ENCODE assay signal across 8 cellular contexts in the genomic region with DNA sequence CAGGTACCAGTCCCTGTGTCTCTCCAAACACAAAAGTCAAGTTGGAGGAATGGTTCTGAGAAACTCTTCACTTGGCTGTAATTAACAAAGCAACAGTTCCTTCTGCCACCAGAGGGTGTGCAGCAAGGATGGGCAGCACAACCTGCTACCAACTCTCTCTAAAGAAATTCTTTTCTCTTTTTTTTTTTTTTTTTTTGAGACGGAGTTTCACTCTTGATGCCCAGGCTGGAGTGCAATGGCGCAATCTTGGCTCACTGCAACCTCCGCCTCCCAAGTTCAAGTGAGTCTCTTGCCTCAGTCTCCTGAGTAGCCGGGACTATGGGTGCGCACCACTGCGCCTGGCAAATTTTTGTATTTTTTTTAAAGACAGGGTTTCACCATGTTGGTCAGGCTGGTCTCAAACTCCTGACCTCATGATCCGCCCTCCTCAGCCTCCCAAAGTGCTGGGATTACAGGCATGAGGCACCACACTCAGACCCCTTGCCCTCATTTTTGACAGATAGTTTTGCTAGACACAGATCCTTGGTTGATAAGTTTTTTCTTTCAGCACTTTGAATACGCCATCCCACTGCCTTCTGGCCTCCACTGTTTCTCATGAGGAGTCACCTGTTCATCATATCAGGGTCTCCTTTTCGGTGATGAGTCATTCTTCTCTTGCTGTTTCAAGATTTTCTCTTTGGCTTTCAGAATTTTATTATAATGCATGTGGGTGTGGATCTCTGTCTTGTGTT. TPM values are rescaled to one million over a fixed set of nuclear protein-coding genes. Genes with fewer than 3 reads are reported as not detected.
DNase-seq lines count a peak whose midpoint lies in the region; ATAC-seq, FAIRE-seq and TF ChIP-seq lines count a peak whose summit lies in the region.

No MANE protein-coding gene starts in this region.

- no peak overlapping the region for H2AFZ ChIP-seq in keratinocyte (ENCODE audit: control insufficient read depth, low read length)

- ATAC-seq in activated T-helper 17 cell treated with anti-CD3 and anti-CD28 coated beads, Interleukin-2, amount 50 U/mL, for 72 hours (replicated peaks) = peak; percentile 33

- TF ChIP-seq EP300 in tibial nerve (IDR thresholded peaks at IDR 0.05) = no peak

- no peaks in the 10 kb centered on the region for H3K36me3 Mint-ChIP-seq in activated T-helper 17 cell treated with anti-CD3 and anti-CD28 coated beads, Interleukin-2, amount 50 U/mL, for 72 hours (ENCODE audit: low read depth)

- H3K36me3 ChIP-seq in keratinocyte (ENCODE audit: control insufficient read depth in 2 of 2, extremely low read depth in 1 of 2, insufficient read depth in 2 of 2, low read length in 2 of 2) = no peaks in the 10 kb centered on the region
- H3K36me3 ChIP-seq in tibial nerve = no peaks in the 10 kb centered on the region

- H3K4me3 ChIP-seq in keratinocyte (ENCODE audit: control insufficient read depth in 2 of 3, extremely low read depth in 1 of 3, insufficient read depth in 2 of 3, low read depth in 1 of 3, low read length in 3 of 3) (no peak overlapping the region), tibial nerve (no peak overlapping the region)

- TF ChIP-seq CTCF in keratinocyte (optimal IDR thresholded peaks at IDR 0.05 in 1 of 3, IDR thresholded peaks at IDR 0.05 in 1 of 3, conservative IDR thresholded peaks at IDR 0.05 in 1 of 3; ENCODE audit: extremely low read depth in 1 of 3, insufficient read depth in 2 of 3, low read length in 3 of 3) = peak; percentile 41 to 61 (median 58)
- peak in 2 of 5 experiments; percentile 18 to 25 for TF ChIP-seq CTCF in tibial nerve (IDR thresholded peaks at IDR 0.05)

- peak overlapping the region; percentile 9 for H3K4me2 ChIP-seq in keratinocyte (ENCODE audit: control insufficient read depth, extremely low read depth, insufficient read depth, low read depth, low read length)

- H3K27me3 ChIP-seq in keratinocyte (ENCODE audit: control insufficient read depth, extremely low read depth, insufficient read depth, low read length) (no peaks in the 10 kb centered on the region), tibial nerve (peaks cover 0 to 6% of the 10 kb centered on the region in 2 donors)

- TF ChIP-seq POLR2A in tibial nerve (IDR thresholded peaks at IDR 0.05) = no peak

- peak; percentile 20 for DNase-seq in Caki2 (ENCODE audit: low read depth)
- peak; percentile 20 for DNase-seq in KG1 (lab: John Stamatoyannopoulos, UW)
- DNase-seq in keratinocyte (ENCODE audit: low read depth, low spot score) = no peak
- DNase-seq in NCI-H1694 treated with DMSO at 0.1 percent for 48 hours (lab: John Stamatoyannopoulos, UW) = no peak
- no peak for DNase-seq in stimulated activated CD4-positive, alpha-beta T cell treated with anti-CD3 and anti-CD28 coated beads, Interleukin-2, amount 100 ng/mL, for 48 hours
- DNase-seq in tibial nerve (ENCODE audit: low spot score in 2 of 2) = no peak
- no peak for DNase-seq in NCI-H524 treated with DMSO at 0.1 percent for 48 hours (lab: John Stamatoyannopoulos, UW)

- H3K27ac ChIP-seq in keratinocyte (ENCODE audit: control insufficient read depth, insufficient read depth, low read length) (no peak overlapping the region), tibial nerve (no peak overlapping the region)

- peaks cover 3% of the 10 kb centered on the region for H3K9me3 Mint-ChIP-seq in activated T-helper 17 cell treated with anti-CD3 and anti-CD28 coated beads, Interleukin-2, amount 50 U/mL, for 72 hours

- H3K9me1 ChIP-seq in keratinocyte (ENCODE audit: control insufficient read depth, extremely low read depth, insufficient read depth, low read length) = no peaks in the 10 kb centered on the region

- no peak for FAIRE-seq in keratinocyte (lab: Jason Lieb, UNC)

- H3K4me1 Mint-ChIP-seq in activated T-helper 17 cell treated with anti-CD3 and anti-CD28 coated beads, Interleukin-2, amount 50 U/mL, for 72 hours = peaks cover 32% of the 10 kb centered on the region

- in situ Hi-C loops in Caki2 (cut with HindIII; ENCODE audit: low pct_unique_long_range_greater_than_20kb, low sequenced_read_pairs) = loop anchor here (25.0 kb wide), 1 partner anchor 91 kb away; no protein-coding TSS in a partner anchor

- dilution Hi-C loops in keratinocyte (cut with MboI; ENCODE audit: extremely low pct_ligation_motif_present, low sequenced_read_pairs) = no loop called here

- H3K79me2 ChIP-seq in keratinocyte (ENCODE audit: control insufficient read depth, insufficient read depth, low read length) = no peaks in the 10 kb centered on the region

- no peak overlapping the region for H3K9ac ChIP-seq in keratinocyte (ENCODE audit: control insufficient read depth, extremely low read depth, insufficient read depth, low read length)

- H3K4me1 ChIP-seq in keratinocyte (ENCODE audit: control insufficient read depth, extremely low read depth, insufficient read depth, low read length) (peaks cover 31% of the 10 kb centered on the region), tibial nerve (peaks cover 0 to 17% (median 10%) of the 10 kb centered on the region in 4 donors)

- H3K27ac Mint-ChIP-seq in activated T-helper 17 cell treated with anti-CD3 and anti-CD28 coated beads, Interleukin-2, amount 50 U/mL, for 72 hours = peak overlapping the region; percentile 1

- H3K4me3 Mint-ChIP-seq in activated T-helper 17 cell treated with anti-CD3 and anti-CD28 coated beads, Interleukin-2, amount 50 U/mL, for 72 hours = peak overlapping the region; percentile 72

- WGBS in tibial nerve, 2 donors = 83 to 86% methylated on average over 9 of the region's 9 CpGs

- no peaks in the 10 kb centered on the region for H4K20me1 ChIP-seq in keratinocyte (ENCODE audit: control insufficient read depth, extremely low read depth, insufficient read depth, low read length)

- H3K27me3 Mint-ChIP-seq in activated T-helper 17 cell treated with anti-CD3 and anti-CD28 coated beads, Interleukin-2, amount 50 U/mL, for 72 hours = no peaks in the 10 kb centered on the region

- H3K9me3 ChIP-seq in keratinocyte (ENCODE audit: control insufficient read depth, low read depth, low read length) (no peaks in the 10 kb centered on the region), tibial nerve (no peaks in the 10 kb centered on the region)

RNA-seq across cellular contexts. Expression of a gene that starts 12.1 kb away (rescaled TPM):
- total RNA-seq in Caki2 (2014; rRNA removed; shearing (Covaris generic); ENCODE audit: low replicate concordance) = 107 and 120 TPM in 2 replicates
- total RNA-seq in activated T-helper 17 cell treated with anti-CD3 and anti-CD28 coated beads, Interleukin-2, amount 50 U/mL, for 72 hours = 10 to 100 TPM; 37.7 to 72.3 TPM
- 176 to 333 TPM (median 314 TPM) in 3 replicates for polyA plus RNA-seq in keratinocyte
- polyA plus RNA-seq in keratinocyte (2011; ENCODE audit: low read depth) = 49.5 TPM
- 95.6 and 188 TPM in 2 replicates for polyA plus RNA-seq in keratinocyte (2011; cell fraction: cytosol; rRNA removed)
- 471 and 566 TPM in 2 replicates for polyA plus RNA-seq in keratinocyte (2011; cell fraction: nucleus; rRNA removed)
- 88.8 and 134 TPM in 2 replicates for polyA plus RNA-seq in keratinocyte (2012; ENCODE audit: low replicate concordance)
- polyA minus RNA-seq in keratinocyte = 33.9 to 122 TPM (median 120 TPM) in 3 replicates
- polyA minus RNA-seq in keratinocyte (2011; cell fraction: cytosol; rRNA and poly(A)+ RNA removed) = 73.1 TPM
- polyA minus RNA-seq in keratinocyte (2011; cell fraction: nucleus; rRNA and poly(A)+ RNA removed) = 161 and 310 TPM in 2 replicates
- 100 to 1,000 TPM in 1 of 4 donors, 10 to 100 TPM in 3; 59.1 to 108 (median 76.7) TPM for total RNA-seq in tibial nerve

RNA-seq across cellular contexts. Expression of a gene that starts 57.0 kb away (rescaled TPM):
- 19.7 and 23.6 TPM in 2 replicates for total RNA-seq in Caki2 (2014; rRNA removed; shearing (Covaris generic); ENCODE audit: low replicate concordance)
- 10 to 100 TPM; 26.2 to 29.5 TPM for total RNA-seq in activated T-helper 17 cell treated with anti-CD3 and anti-CD28 coated beads, Interleukin-2, amount 50 U/mL, for 72 hours
- 23.2 to 36.5 TPM (median 26.6 TPM) in 3 replicates for polyA plus RNA-seq in keratinocyte
- 20.6 TPM for polyA plus RNA-seq in keratinocyte (2011; ENCODE audit: low read depth)
- 20.4 and 37.9 TPM in 2 replicates for polyA plus RNA-seq in keratinocyte (2011; cell fraction: cytosol; rRNA removed)
- 22.9 and 31.7 TPM in 2 replicates for polyA plus RNA-seq in keratinocyte (2011; cell fraction: nucleus; rRNA removed)
- 17.2 and 24.5 TPM in 2 replicates for polyA plus RNA-seq in keratinocyte (2012; ENCODE audit: low replicate concordance)
- 7.1 to 43.4 TPM (median 29.7 TPM) in 3 replicates for polyA minus RNA-seq in keratinocyte
- 47.2 TPM for polyA minus RNA-seq in keratinocyte (2011; cell fraction: cytosol; rRNA and poly(A)+ RNA removed)
- 21.4 and 39.0 TPM in 2 replicates for polyA minus RNA-seq in keratinocyte (2011; cell fraction: nucleus; rRNA and poly(A)+ RNA removed)
- total RNA-seq in tibial nerve = 10 to 100 TPM; 16.7 to 21.3 (median 18.8) TPM

Comparison
In these comparisons a context has a peak if more than half of its experiments do, and no peak if none do; other contexts are left out.
1. DNase-seq: peak in Caki2 (single experiment) and KG1 (single experiment); none in keratinocyte (single experiment), NCI-H1694 treated with DMSO at 0.1 percent for 48 hours (single experiment), stimulated activated CD4-positive, alpha-beta T cell treated with anti-CD3 and anti-CD28 coated beads, Interleukin-2, amount 100 ng/mL, for 48 hours (0 of 2), tibial nerve (0 of 2) and NCI-H524 treated with DMSO at 0.1 percent for 48 hours (single experiment).